24 cellular contexts compared by ENCODE assay signal in the genomic region with DNA sequence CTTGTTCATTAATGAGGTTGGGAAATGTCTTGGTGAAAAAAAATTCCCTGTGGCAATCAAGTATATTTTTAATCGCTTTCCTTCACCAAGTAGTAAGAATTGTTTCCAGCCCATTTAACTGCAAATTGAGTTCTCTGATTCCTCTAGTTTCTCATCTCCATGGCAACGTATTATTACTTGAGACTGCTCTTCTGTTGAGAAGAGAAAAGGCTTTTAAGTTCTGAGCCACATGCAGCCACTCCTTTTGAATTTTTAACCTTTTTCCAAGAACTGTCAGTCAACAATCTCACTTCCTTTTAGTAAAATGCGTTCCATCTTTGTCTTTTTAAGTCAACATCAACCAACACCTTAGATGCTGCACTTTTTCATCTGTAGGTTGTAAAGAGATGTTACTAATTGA.
DNase-seq lines count a peak whose midpoint lies in the region; ATAC-seq and TF ChIP-seq lines count a peak whose summit lies in the region.
"Had no signal": no experiment of that assay in that cellular context is flagged by ENCODE, and none has a peak within 500 bp of the region (broad histone marks: within the 10 kb centered on the region; RNA-seq: fewer than 3 reads in every experiment).

No MANE protein-coding gene starts in this region.

- intact Hi-C loops in activated CD4-positive, alpha-beta T cell treated with anti-CD3 and anti-CD28 coated beads, Interleukin-2, amount 10 ng/mL, durations not matched to agents 24 days and 14 days (cut with micrococcal nuclease), result no loop called here
- intact Hi-C loops in activated CD8-positive, alpha-beta T cell treated with anti-CD3 and anti-CD28 coated beads for 36 hours (cut with micrococcal nuclease), result no loop called here

- no peaks in the 10 kb centered on the region for H3K36me3 ChIP-seq in iPS-20b (ENCODE audit: insufficient read depth, low read depth, low read length)

- no peak for TF ChIP-seq CTCF in activated CD8-positive, alpha-beta T cell treated with anti-CD3 and anti-CD28 coated beads for 36 hours (IDR thresholded peaks at IDR 0.05)

- peaks cover 17% of the 10 kb centered on the region for H3K9me3 Mint-ChIP-seq in activated CD4-positive, alpha-beta T cell treated with anti-CD3 and anti-CD28 coated beads, Interleukin-2, amount 10 ng/mL, durations not matched to agents 24 days and 14 days
- H3K9me3 Mint-ChIP-seq in activated CD8-positive, alpha-beta T cell treated with anti-CD3 and anti-CD28 coated beads for 36 hours, result peaks cover 9% of the 10 kb centered on the region
- H3K9me3 Mint-ChIP-seq in stimulated activated naive B cell treated with anti-CD40 and anti-IgM and Interleukin-4, amounts not matched to agents 10 μg/mL and 1 μg/mL and 100 μg/mL, for 72 hours, result peaks cover 8 to 13% of the 10 kb centered on the region in 2 donors
- H3K9me3 Mint-ChIP-seq: memory B cell had no signal

- peak; percentile 24 for ATAC-seq in activated CD8-positive, alpha-beta T cell treated with anti-CD3 and anti-CD28 coated beads for 36 hours
- no peak for ATAC-seq in stimulated activated naive B cell treated with anti-CD40 and anti-IgM and Interleukin-4, amounts not matched to agents 10 μg/mL and 1 μg/mL and 100 μg/mL, for 72 hours (replicated peaks)
- ATAC-seq: activated CD4-positive, alpha-beta T cell treated with anti-CD3 and anti-CD28 coated beads for 36 hours; heart left ventricle; natural killer cell treated with Interleukin-12 subunit alpha and Interleukin-12 subunit beta and Interleukin-15 and Interleukin-18, amount 100 ng/mL, for 72 hours had no signal

- H3K27me3 Mint-ChIP-seq in activated CD4-positive, alpha-beta T cell treated with anti-CD3 and anti-CD28 coated beads, Interleukin-2, amount 10 ng/mL, durations not matched to agents 24 days and 14 days, result no peaks in the 10 kb centered on the region
- no peaks in the 10 kb centered on the region for H3K27me3 Mint-ChIP-seq in activated CD8-positive, alpha-beta T cell treated with anti-CD3 and anti-CD28 coated beads for 36 hours
- H3K27me3 Mint-ChIP-seq in stimulated activated naive B cell treated with anti-CD40 and anti-IgM and Interleukin-4, amounts not matched to agents 10 μg/mL and 1 μg/mL and 100 μg/mL, for 72 hours, result no peaks in the 10 kb centered on the region
- H3K27me3 Mint-ChIP-seq: activated CD4-positive, alpha-beta T cell treated with anti-CD3 and anti-CD28 coated beads for 36 hours; memory B cell; natural killer cell treated with Interleukin-12 subunit alpha and Interleukin-12 subunit beta and Interleukin-15 and Interleukin-18, amount 100 ng/mL, for 72 hours had no signal

- CTCF ChIA-PET in activated CD8-positive, alpha-beta T cell treated with anti-CD3 and anti-CD28 coated beads for 36 hours (lab: Charles Lee), result no interaction called here

- H3K4me1 Mint-ChIP-seq in activated CD4-positive, alpha-beta T cell treated with anti-CD3 and anti-CD28 coated beads, Interleukin-2, amount 10 ng/mL, durations not matched to agents 24 days and 14 days, result peaks cover 10% of the 10 kb centered on the region
- H3K4me1 Mint-ChIP-seq in activated CD8-positive, alpha-beta T cell treated with anti-CD3 and anti-CD28 coated beads for 36 hours (ENCODE audit: low read depth), result peaks cover 11% of the 10 kb centered on the region
- peaks cover 5 to 10% of the 10 kb centered on the region in 2 donors for H3K4me1 Mint-ChIP-seq in stimulated activated naive B cell treated with anti-CD40 and anti-IgM and Interleukin-4, amounts not matched to agents 10 μg/mL and 1 μg/mL and 100 μg/mL, for 72 hours
- H3K4me1 Mint-ChIP-seq: CD14-positive monocyte, memory B cell had no signal

- H3K4me3 ChIP-seq in iPS-20b (ENCODE audit: low read length), result peak overlapping the region; percentile 24; the same call in 1 of the 2 replicates
- H3K4me3 ChIP-seq: heart left ventricle, SJCRH30, transverse colon had no signal

- H3K27me3 ChIP-seq in iPS-20b (ENCODE audit: insufficient read depth, low read length), result no peaks in the 10 kb centered on the region
- H3K27me3 ChIP-seq: heart left ventricle, SJCRH30, transverse colon had no signal

- H3K36me3 Mint-ChIP-seq in activated CD4-positive, alpha-beta T cell treated with anti-CD3 and anti-CD28 coated beads, Interleukin-2, amount 10 ng/mL, durations not matched to agents 24 days and 14 days (ENCODE audit: low read depth), result peaks cover 45% of the 10 kb centered on the region
- H3K36me3 Mint-ChIP-seq in activated CD8-positive, alpha-beta T cell treated with anti-CD3 and anti-CD28 coated beads for 36 hours (ENCODE audit: low read depth), result peaks cover 43% of the 10 kb centered on the region
- peaks cover 35 to 51% of the 10 kb centered on the region in 2 donors for H3K36me3 Mint-ChIP-seq in stimulated activated naive B cell treated with anti-CD40 and anti-IgM and Interleukin-4, amounts not matched to agents 10 μg/mL and 1 μg/mL and 100 μg/mL, for 72 hours

- no peak overlapping the region for H3K4me3 Mint-ChIP-seq in activated CD4-positive, alpha-beta T cell treated with anti-CD3 and anti-CD28 coated beads, Interleukin-2, amount 10 ng/mL, durations not matched to agents 24 days and 14 days
- no peak overlapping the region for H3K4me3 Mint-ChIP-seq in activated CD8-positive, alpha-beta T cell treated with anti-CD3 and anti-CD28 coated beads for 36 hours
- no peak overlapping the region for H3K4me3 Mint-ChIP-seq in stimulated activated naive B cell treated with anti-CD40 and anti-IgM and Interleukin-4, amounts not matched to agents 10 μg/mL and 1 μg/mL and 100 μg/mL, for 72 hours
- H3K4me3 Mint-ChIP-seq: activated CD4-positive, alpha-beta T cell treated with anti-CD3 and anti-CD28 coated beads for 36 hours; CD14-positive monocyte; memory B cell; natural killer cell treated with Interleukin-12 subunit alpha and Interleukin-12 subunit beta and Interleukin-15 and Interleukin-18, amount 100 ng/mL, for 72 hours had no signal

- H3K4me1 ChIP-seq in iPS-20b (ENCODE audit: insufficient read depth, low read length), result peaks cover 22% of the 10 kb centered on the region; the same call in 1 of the 2 replicates
- H3K4me1 ChIP-seq: SJCRH30, transverse colon had no signal

- POLR2A ChIA-PET in activated CD8-positive, alpha-beta T cell treated with anti-CD3 and anti-CD28 coated beads for 36 hours (lab: Charles Lee), result no interaction called here

- H3K9me3 ChIP-seq in iPS-20b (ENCODE audit: insufficient read depth, low read depth, low read length), result no peaks in the 10 kb centered on the region

- H3K9ac ChIP-seq in iPS-20b (ENCODE audit: low read depth, low read length), result no peak overlapping the region; the same call in 1 of the 2 replicates

- DNase-seq in activated CD4-positive, alpha-beta T cell treated with anti-CD3 and anti-CD28 coated beads, Interleukin-2, amount 10 ng/mL, durations not matched to agents 24 days and 14 days, result peak; percentile 62
- DNase-seq in activated CD4-positive, alpha-beta T cell treated with anti-CD3 and anti-CD28 coated beads for 1 hour, result no peak
- DNase-seq in activated CD8-positive, alpha-beta T cell treated with anti-CD3 and anti-CD28 coated beads for 36 hours, result no peak
- no peak for DNase-seq in stimulated activated naive B cell treated with anti-CD40 and anti-IgM and Interleukin-4, amounts not matched to agents 10 μg/mL and 1 μg/mL and 100 μg/mL, for 72 hours
- DNase-seq in AG08396 (ENCODE audit: low spot score) (no peak), SW480 (ENCODE audit: low spot score) (no peak), NCI-H774 (lab: John Stamatoyannopoulos, UW) (no peak)
- DNase-seq: activated CD4-positive, alpha-beta T cell treated with anti-CD3 and anti-CD28 coated beads for 36 hours; activated CD8-positive, alpha-beta memory T cell treated with anti-CD3 and anti-CD28 coated beads, Interleukin-2, amount 50 U/mL, for 48 hours; DND-41; effector CD4-positive, alpha-beta T cell; HCEC 1CT; heart left ventricle; kidney; NCI-H1694; SJCRH30; stimulated activated CD4-positive, alpha-beta T cell treated with anti-CD3 and anti-CD28 coated beads, Interleukin-12 subunit alpha, Interleukin-12 subunit beta, amount 100 ng/mL, for 4 hours; stimulated activated naive CD4-positive, alpha-beta T cell treated with Interleukin-2 at 50 U/mL for 16 hours; T-helper 9 cell; transverse colon had no signal

- no peak overlapping the region for H3K27ac Mint-ChIP-seq in activated CD4-positive, alpha-beta T cell treated with anti-CD3 and anti-CD28 coated beads, Interleukin-2, amount 10 ng/mL, durations not matched to agents 24 days and 14 days
- no peak overlapping the region for H3K27ac Mint-ChIP-seq in activated CD8-positive, alpha-beta T cell treated with anti-CD3 and anti-CD28 coated beads for 36 hours
- H3K27ac Mint-ChIP-seq in stimulated activated naive B cell treated with anti-CD40 and anti-IgM and Interleukin-4, amounts not matched to agents 10 μg/mL and 1 μg/mL and 100 μg/mL, for 72 hours, result peak overlapping the region; percentile 27
- H3K27ac Mint-ChIP-seq: activated CD4-positive, alpha-beta T cell treated with anti-CD3 and anti-CD28 coated beads for 36 hours; CD14-positive monocyte; memory B cell; natural killer cell treated with Interleukin-12 subunit alpha and Interleukin-12 subunit beta and Interleukin-15 and Interleukin-18, amount 100 ng/mL, for 72 hours had no signal

- H3K27ac ChIP-seq in iPS-20b (ENCODE audit: low read length), result peak overlapping the region; percentile 41
- H3K27ac ChIP-seq: heart left ventricle, SJCRH30, transverse colon had no signal
